26 cellular contexts compared by ENCODE assay signal in the genomic region with DNA sequence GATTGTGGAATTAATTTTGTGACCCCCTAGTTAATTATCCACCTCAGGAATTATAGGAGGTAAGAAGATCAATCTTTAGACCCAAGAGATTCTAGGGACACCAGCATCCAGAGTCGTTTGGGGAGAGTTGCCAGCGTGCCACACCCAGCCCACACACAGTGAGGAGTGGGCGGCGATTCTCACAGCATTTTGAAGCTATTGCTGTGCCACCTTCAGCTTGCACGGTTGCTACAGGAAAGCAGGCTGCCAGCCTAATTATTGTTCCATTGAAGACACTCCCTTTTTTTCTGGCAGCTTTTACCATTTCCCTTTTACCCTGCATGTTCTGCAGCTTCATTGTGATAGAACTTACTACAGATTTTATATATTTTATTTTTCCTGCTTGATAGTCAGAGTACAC.
"Had no signal": no experiment of that assay in that cellular context is flagged by ENCODE, and none has a peak within 500 bp of the region (broad histone marks: within the 10 kb centered on the region; RNA-seq: fewer than 3 reads in every experiment).

No MANE protein-coding gene starts in this region.

- H3K9me3 ChIP-seq: left lung, prostate gland, transverse colon, vagina had no signal

- FAIRE-seq: astrocyte, colon had no signal

- H3K4me3 ChIP-seq: hepatocyte, left lung, lung, prostate gland, transverse colon, vagina had no signal

- H3K27me3 ChIP-seq: foreskin keratinocyte, hepatocyte, left lung, transverse colon, vagina had no signal

- H3K4me1 ChIP-seq: prostate gland, vagina had no signal

- H3K27ac ChIP-seq: foreskin keratinocyte, hepatocyte, left lung, prostate gland, transverse colon, vagina had no signal

- H3K79me2 ChIP-seq: hepatocyte had no signal

- H3K4me3 Mint-ChIP-seq: activated naive CD8-positive, alpha-beta T cell treated with anti-CD3 and anti-CD28 coated beads for 36 hours; activated T-cell treated with anti-CD3 and anti-CD28 coated beads, Interleukin-2, amount 50 U/mL, for 24 hours; activated T-helper 17 cell treated with anti-CD3 and anti-CD28 coated beads, Interleukin-2, amount 50 U/mL, for 72 hours; central memory CD8-positive, alpha-beta T cell; immature natural killer cell; natural killer cell; stimulated activated effector memory CD8-positive, alpha-beta T cell treated with anti-CD3 and anti-CD28 coated beads, Interleukin-12 subunit alpha, Interleukin-12 subunit beta, amount 100 ng/mL, for 72 hours; stimulated activated naive CD8-positive, alpha-beta T cell treated with anti-CD3 and anti-CD28 coated beads, Interleukin-15, amount 100 ng/mL, for 72 hours; T-helper 1 cell treated with Interleukin-12 subunit alpha and Interleukin-12 subunit beta and Interleukin-4 antibody, amounts not matched to agents 30 μg/mL and 1 μg/mL, for 36 hours had no signal

- H3K27ac Mint-ChIP-seq: activated naive CD8-positive, alpha-beta T cell treated with anti-CD3 and anti-CD28 coated beads for 36 hours; activated T-cell treated with anti-CD3 and anti-CD28 coated beads, Interleukin-2, amount 50 U/mL, for 24 hours; activated T-helper 17 cell treated with anti-CD3 and anti-CD28 coated beads, Interleukin-2, amount 50 U/mL, for 72 hours; immature natural killer cell; natural killer cell; stimulated activated effector memory CD8-positive, alpha-beta T cell treated with anti-CD3 and anti-CD28 coated beads, Interleukin-12 subunit alpha, Interleukin-12 subunit beta, amount 100 ng/mL, for 72 hours; stimulated activated naive CD8-positive, alpha-beta T cell treated with anti-CD3 and anti-CD28 coated beads, Interleukin-15, amount 100 ng/mL, for 72 hours; T-helper 1 cell treated with Interleukin-12 subunit alpha and Interleukin-12 subunit beta and Interleukin-4 antibody, amounts not matched to agents 30 μg/mL and 1 μg/mL, for 36 hours had no signal

- H3K36me3 ChIP-seq: left lung, prostate gland, transverse colon, vagina had no signal

- H3K27me3 Mint-ChIP-seq: activated naive CD8-positive, alpha-beta T cell treated with anti-CD3 and anti-CD28 coated beads for 36 hours; activated T-cell treated with anti-CD3 and anti-CD28 coated beads, Interleukin-2, amount 50 U/mL, for 24 hours; activated T-helper 17 cell treated with anti-CD3 and anti-CD28 coated beads, Interleukin-2, amount 50 U/mL, for 72 hours; central memory CD8-positive, alpha-beta T cell; stimulated activated naive CD8-positive, alpha-beta T cell treated with anti-CD3 and anti-CD28 coated beads, Interleukin-15, amount 100 ng/mL, for 72 hours had no signal

- H2AFZ ChIP-seq: hepatocyte had no signal

- DNase-seq: activated CD4-positive, alpha-beta T cell treated with anti-CD3 and anti-CD28 coated beads, Interleukin-2, amount 50 U/mL, for 1 hour; activated CD4-positive, CD25-positive, alpha-beta regulatory T cell; activated CD8-positive, alpha-beta memory T cell treated with anti-CD3 and anti-CD28 coated beads for 24 hours; activated CD8-positive, alpha-beta memory T cell treated with anti-CD3 and anti-CD28 coated beads, Interleukin-2, amount 50 U/mL, for 4 hours; activated naive CD8-positive, alpha-beta T cell treated with anti-CD3 and anti-CD28 coated beads for 36 hours; activated T-cell treated with anti-CD3 and anti-CD28 coated beads, Interleukin-2, amount 50 U/mL, for 24 hours; effector memory CD4-positive, alpha-beta T cell; foreskin keratinocyte; immature natural killer cell; left lung; natural killer cell; right cardiac atrium; stimulated activated CD4-positive, alpha-beta T cell treated with anti-CD3 and anti-CD28 coated beads, Interleukin-12 subunit alpha, Interleukin-12 subunit beta, amount 100 ng/mL, for 4 hours; stimulated activated CD4-positive, alpha-beta T cell treated with anti-CD3 and anti-CD28 coated beads, Interleukin-1b, Interleukin-23, amount 100 ng/mL, for 48 hours; stimulated activated naive CD8-positive, alpha-beta T cell treated with anti-CD3 and anti-CD28 coated beads, Interleukin-15, amount 100 ng/mL, for 72 hours; transverse colon had no signal

- H3K4me1 Mint-ChIP-seq: central memory CD8-positive, alpha-beta T cell had no signal

- H3K4me2 ChIP-seq: hepatocyte had no signal

- H3K9me3 Mint-ChIP-seq: activated naive CD8-positive, alpha-beta T cell treated with anti-CD3 and anti-CD28 coated beads for 36 hours; activated T-cell treated with anti-CD3 and anti-CD28 coated beads, Interleukin-2, amount 50 U/mL, for 24 hours; activated T-helper 17 cell treated with anti-CD3 and anti-CD28 coated beads, Interleukin-2, amount 50 U/mL, for 72 hours; central memory CD8-positive, alpha-beta T cell; immature natural killer cell; natural killer cell; stimulated activated effector memory CD8-positive, alpha-beta T cell treated with anti-CD3 and anti-CD28 coated beads, Interleukin-12 subunit alpha, Interleukin-12 subunit beta, amount 100 ng/mL, for 72 hours; stimulated activated naive CD8-positive, alpha-beta T cell treated with anti-CD3 and anti-CD28 coated beads, Interleukin-15, amount 100 ng/mL, for 72 hours; T-helper 1 cell treated with Interleukin-12 subunit alpha and Interleukin-12 subunit beta and Interleukin-4 antibody, amounts not matched to agents 30 μg/mL and 1 μg/mL, for 36 hours had no signal

- ATAC-seq: activated T-helper 17 cell treated with anti-CD3 and anti-CD28 coated beads, Interleukin-2, amount 50 U/mL, for 72 hours; foreskin keratinocyte; left lung; natural killer cell; right cardiac atrium; stimulated activated effector memory CD8-positive, alpha-beta T cell treated with anti-CD3 and anti-CD28 coated beads, Interleukin-12 subunit alpha, Interleukin-12 subunit beta, amount 100 ng/mL, for 72 hours; stimulated activated naive CD8-positive, alpha-beta T cell treated with anti-CD3 and anti-CD28 coated beads, Interleukin-15, amount 100 ng/mL, for 72 hours had no signal

- H3K36me3 Mint-ChIP-seq: activated naive CD8-positive, alpha-beta T cell treated with anti-CD3 and anti-CD28 coated beads for 36 hours; natural killer cell; stimulated activated effector memory CD8-positive, alpha-beta T cell treated with anti-CD3 and anti-CD28 coated beads, Interleukin-12 subunit alpha, Interleukin-12 subunit beta, amount 100 ng/mL, for 72 hours had no signal
